In genomic region chr10:3173173-3173878, GRCh38 we compare ENCODE assay signal across 1 cellular context.
TF ChIP-seq lines count a peak whose summit lies in the region.

No MANE protein-coding gene starts in this region.

TF ChIP-seq in SK-N-SH, 30 proteins besides CTCF, POLR2A, EP300 and RAD21 (continued from another document):
- no peak for TF ChIP-seq MEF2A (IDR thresholded peaks at IDR 0.05; ENCODE audit: borderline replicate concordance, low read depth)
- no peak for TF ChIP-seq YY1 (IDR thresholded peaks at IDR 0.05; ENCODE audit: low read depth)
- no peak for TF ChIP-seq PBX3 (IDR thresholded peaks at IDR 0.05)
- TF ChIP-seq, protein P1, sequence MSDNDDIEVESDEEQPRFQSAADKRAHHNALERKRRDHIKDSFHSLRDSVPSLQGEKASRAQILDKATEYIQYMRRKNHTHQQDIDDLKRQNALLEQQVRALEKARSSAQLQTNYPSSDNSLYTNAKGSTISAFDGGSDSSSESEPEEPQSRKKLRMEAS (IDR thresholded peaks at IDR 0.05; ENCODE audit: low read depth), result no peak
- TF ChIP-seq POLR2AphosphoS5 (IDR thresholded peaks at IDR 0.05; ENCODE audit: low read depth, low read length), result no peak
- TF ChIP-seq FOSL2 (IDR thresholded peaks at IDR 0.05; ENCODE audit: borderline replicate concordance, low read depth), result no peak
- no peak for TF ChIP-seq USF1 (IDR thresholded peaks at IDR 0.05; ENCODE audit: borderline replicate concordance, low read depth)
- no peak for TF ChIP-seq TAF1 (IDR thresholded peaks at IDR 0.05; ENCODE audit: borderline replicate concordance, low read depth, low read length)
